In genomic region chr1:33036051-33036525, GRCh38 we compare ENCODE assay signal across 8 cellular contexts. TPM values are rescaled to one million over a fixed set of nuclear protein-coding genes. Genes with fewer than 3 reads are reported as not detected.
DNase-seq lines count a peak whose midpoint lies in the region; ATAC-seq, FAIRE-seq and TF ChIP-seq lines count a peak whose summit lies in the region.

No MANE protein-coding gene starts in this region.

- POLR2A ChIA-PET in naive thymus-derived CD8-positive, alpha-beta T cell (lab: Charles Lee): interaction anchor here (0.6 to 1.3 kb wide), 2 partner anchors 71 to 83 kb away, joined by 4 to 7 read pairs; partner anchors contain the start of gene RNF19B

- H3K27me3 Mint-ChIP-seq in naive thymus-derived CD8-positive, alpha-beta T cell: peaks cover 0 to 2% (median 0%) of the 10 kb centered on the region in 5 donors

- peak; percentile 46 for DNase-seq in H54 (ENCODE audit: insufficient read length, low spot score)
- no peak for DNase-seq in SK-N-MC (ENCODE audit: low read depth, low spot score)
- DNase-seq in epithelial cell of esophagus (ENCODE audit: low read depth): peak; percentile 40
- peak in 1 of 10 donors; percentile 18 for DNase-seq in naive thymus-derived CD8-positive, alpha-beta T cell
- DNase-seq in GM13976 (ENCODE audit: low spot score): no peak
- no peak for DNase-seq in NCI-H2107 (lab: John Stamatoyannopoulos, UW)

- H3K4me3 ChIP-seq in ACC112 (ENCODE audit: low read depth, low read length): peak overlapping the region; percentile 86
- H3K4me3 ChIP-seq in SK-N-MC: peak overlapping the region; percentile 88
- H3K4me3 ChIP-seq in epithelial cell of esophagus (ENCODE audit: low read length): peak overlapping the region; percentile 96

- ATAC-seq in naive thymus-derived CD8-positive, alpha-beta T cell: no peak
- ATAC-seq in activated CD4-positive, CD25-positive, alpha-beta regulatory T cell treated with anti-CD3 and anti-CD28 coated beads, Interleukin-2, amount 50 U/mL, for 24 hours: no peak

- H3K36me3 ChIP-seq in ACC112 (ENCODE audit: insufficient read depth, low read length) (peaks cover 8% of the 10 kb centered on the region; the same call in 1 of the 2 replicates), SK-N-MC (ENCODE audit: insufficient read depth, low read length) (peaks cover 25% of the 10 kb centered on the region)

- H3K4me1 ChIP-seq in ACC112 (ENCODE audit: control insufficient read depth, insufficient read depth, low read length, unreplicated experiment): peaks cover 33% of the 10 kb centered on the region

- H2AFZ ChIP-seq in ACC112 (ENCODE audit: low read length, unreplicated experiment): no peak overlapping the region

- no peaks in the 10 kb centered on the region for H3K9me3 Mint-ChIP-seq in naive thymus-derived CD8-positive, alpha-beta T cell

- H3K4me1 Mint-ChIP-seq in naive thymus-derived CD8-positive, alpha-beta T cell: peaks cover 29 to 61% (median 53%) of the 10 kb centered on the region in 4 donors

- FAIRE-seq in H54 (lab: Jason Lieb, UNC): no peak

- no peak for TF ChIP-seq CTCF in epithelial cell of esophagus (IDR thresholded peaks at IDR 0.05; ENCODE audit: insufficient read depth, low read depth, low read length, missing control alignments)
- TF ChIP-seq CTCF in GM13976 (IDR thresholded peaks at IDR 0.05; ENCODE audit: borderline replicate concordance, control extremely low read depth, extremely low read depth, insufficient read depth, missing control alignments): no peak

- H3K36me3 Mint-ChIP-seq in naive thymus-derived CD8-positive, alpha-beta T cell: peaks cover 0 to 21% (median 3%) of the 10 kb centered on the region in 3 donors

- peak overlapping the region; percentile 89 to 99 (median 96) for H3K4me3 Mint-ChIP-seq in naive thymus-derived CD8-positive, alpha-beta T cell

- H3K27ac Mint-ChIP-seq in naive thymus-derived CD8-positive, alpha-beta T cell: peak overlapping the region; percentile 46 to 96 (median 92)

- H3K9me3 ChIP-seq in SK-N-MC (ENCODE audit: low read depth, low read length): no peaks in the 10 kb centered on the region

- TF ChIP-seq POLR2A in H54 (IDR thresholded peaks at IDR 0.05; ENCODE audit: low read depth, low read length): no peak

- H3K9ac ChIP-seq in SK-N-MC (ENCODE audit: insufficient read length): peak overlapping the region; percentile 94

- H3K79me2 ChIP-seq in ACC112 (ENCODE audit: control insufficient read depth, insufficient read depth, low read length, unreplicated experiment): peaks cover 52% of the 10 kb centered on the region

- no peaks in the 10 kb centered on the region for H3K27me3 ChIP-seq in ACC112 (ENCODE audit: insufficient read depth, low read length)

- in situ Hi-C loops in GM13976 (cut with MboI; ENCODE audit: low sequenced_read_pairs, unreplicated experiment): no loop called here

- peak overlapping the region; percentile 75 for H3K27ac ChIP-seq in ACC112 (ENCODE audit: low read depth, low read length)
- H3K27ac ChIP-seq in SK-N-MC: peak overlapping the region; percentile 22; the same call in 1 of the 2 replicates

RNA-seq across cellular contexts. Expression of gene AK2, which starts 0.6 kb away (rescaled TPM):
- total RNA-seq in naive thymus-derived CD8-positive, alpha-beta T cell: 10 to 100 TPM; 89.2 to 94.6 TPM
- 100 to 1,000 TPM; 119 to 128 (median 126) TPM for polyA plus RNA-seq in naive thymus-derived CD8-positive, alpha-beta T cell

RNA-seq across cellular contexts. Expression of gene AZIN2, which starts 44.9 kb away (rescaled TPM):
- 10 to 100 TPM; 10.6 to 11.3 TPM for total RNA-seq in naive thymus-derived CD8-positive, alpha-beta T cell
- polyA plus RNA-seq in naive thymus-derived CD8-positive, alpha-beta T cell: 10 to 100 TPM in 1 of 3 donors, 1 to 10 TPM in 2; 5.9 to 11.1 (median 7.8) TPM

Comparison
In these comparisons a context has a peak if more than half of its experiments do, and no peak if none do; other contexts are left out.
1. DNase-seq: peak in H54 (single experiment) and epithelial cell of esophagus (single experiment); none in SK-N-MC (single experiment), GM13976 (single experiment) and NCI-H2107 (single experiment).
2. Peak in every context shown above with its lines, with median percentiles within 50 percentile points of each other: H3K4me3 ChIP-seq.